2 cellular contexts compared by ENCODE assay signal in genomic region chr12:104339663-104340062, GRCh38.
TF ChIP-seq lines count a peak whose summit lies in the region.

No MANE protein-coding gene starts in this region.

TF ChIP-seq in A549, 52 proteins besides CTCF, POLR2A, EP300 and RAD21 (continued from another document):
- TF ChIP-seq HES2 (IDR thresholded peaks at IDR 0.05) (no peak), PHF8 (IDR thresholded peaks at IDR 0.05; ENCODE audit: borderline replicate concordance, low read depth) (no peak), HEYL (CRISPR knock-in tag; IDR thresholded peaks at IDR 0.05) (peak; percentile 66; the same call in 1 of the 2 replicates), NFE2L2 (conservative IDR thresholded peaks at IDR 0.05; ENCODE audit: low read length) (no peak), ATOH8 (CRISPR knock-in tag; IDR thresholded peaks at IDR 0.05; ENCODE audit: low read depth) (peak; percentile 21; the same call in 1 of the 2 replicates), CBX8 (IDR thresholded peaks at IDR 0.05) (no peak), HMGXB4 (CRISPR knock-in tag; IDR thresholded peaks at IDR 0.05; ENCODE audit: borderline replicate concordance) (peak; percentile 53; the same call in 1 of the 2 replicates), MYC (IDR thresholded peaks at IDR 0.05; ENCODE audit: borderline replicate concordance, low read length) (no peak), FOSL2 (IDR thresholded peaks at IDR 0.05) (no peak), FOSL2 (CRISPR knock-in tag; IDR thresholded peaks at IDR 0.05) (peak; percentile 7; the same call in 1 of the 2 replicates), CHD4 (IDR thresholded peaks at IDR 0.05; ENCODE audit: borderline replicate concordance) (no peak), HOXA7 (CRISPR knock-in tag; IDR thresholded peaks at IDR 0.05) (peak; percentile 87), MAZ (IDR thresholded peaks at IDR 0.05; ENCODE audit: borderline replicate concordance, low read depth, low read length) (no peak), TP53 (CRISPR knock-in tag; IDR thresholded peaks at IDR 0.05) (peak; percentile 98), RARB (CRISPR knock-in tag; IDR thresholded peaks at IDR 0.05) (peak; percentile 72), FOSB (CRISPR knock-in tag; IDR thresholded peaks at IDR 0.05) (peak; percentile 89), POLR2AphosphoS2 (conservative IDR thresholded peaks at IDR 0.05; ENCODE audit: low read length) (peak; percentile 95; the same call in 1 of the 2 replicates)

TF ChIP-seq in IMR-90, 13 proteins besides CTCF, POLR2A, EP300 and RAD21 (continued from another document):
- no peak for TF ChIP-seq ELK1 (IDR thresholded peaks at IDR 0.05; ENCODE audit: borderline replicate concordance, low read depth, low read length)
- TF ChIP-seq MXI1 (IDR thresholded peaks at IDR 0.05; ENCODE audit: borderline replicate concordance, low read depth, low read length): no peak
- no peak for TF ChIP-seq MAFK (IDR thresholded peaks at IDR 0.05; ENCODE audit: low read depth, low read length)
- TF ChIP-seq BHLHE40 (IDR thresholded peaks at IDR 0.05; ENCODE audit: low read depth, low read length): no peak
- no peak for TF ChIP-seq RCOR1 (IDR thresholded peaks at IDR 0.05; ENCODE audit: insufficient replicate concordance, low read length)
- no peak for TF ChIP-seq CEBPB (IDR thresholded peaks at IDR 0.05; ENCODE audit: low read depth, low read length)
- TF ChIP-seq SMC3 (IDR thresholded peaks at IDR 0.05; ENCODE audit: low read depth, low read length): no peak
- TF ChIP-seq RFX5 (IDR thresholded peaks at IDR 0.05; ENCODE audit: low read depth, low read length): no peak
- TF ChIP-seq CHD1 (IDR thresholded peaks at IDR 0.05; ENCODE audit: low read depth, low read length): no peak
- no peak for TF ChIP-seq FOS (IDR thresholded peaks at IDR 0.05; ENCODE audit: low read depth, low read length)
- TF ChIP-seq MAZ (IDR thresholded peaks at IDR 0.05; ENCODE audit: borderline replicate concordance, low read depth, low read length): no peak
